In genomic region chr11:33699515-33700424, GRCh38 we compare ENCODE assay signal across 8 cellular contexts. TPM values are rescaled to one million over a fixed set of nuclear protein-coding genes. Genes with fewer than 3 reads are reported as not detected.
DNase-seq lines count a peak whose midpoint lies in the region; TF ChIP-seq lines count a peak whose summit lies in the region.

No MANE protein-coding gene starts in this region.

- peak overlapping the region; percentile 90 for H3K27ac ChIP-seq in RWPE1
- no peak overlapping the region for H3K27ac ChIP-seq in trophoblast cell (ENCODE audit: low read depth, low read length)

- H3K4me2 ChIP-seq in trophoblast cell (ENCODE audit: low read length): peak overlapping the region; percentile 54

- CTCF ChIA-PET in RWPE1 (lab: Yijun Ruan, JAX): interaction anchor here (0.6 kb wide), 2 partner anchors 216 to 282 kb away, joined by 3 read pairs; no protein-coding TSS in a partner anchor

- no peak overlapping the region for H3K23ac ChIP-seq in trophoblast cell (ENCODE audit: low read length)

- WGBS in trophoblast cell (ENCODE audit: extremely low coverage, insufficient coverage, insufficient read length): no CpG with 5 or more reads among the region's 31 CpGs

- no peaks in the 10 kb centered on the region for H3K9me3 ChIP-seq in trophoblast cell (ENCODE audit: insufficient read depth, low read depth, low read length)

- no peak overlapping the region for H2BK120ac ChIP-seq in trophoblast cell (ENCODE audit: insufficient read depth, low read length, poor library complexity)

- POLR2A ChIA-PET in RWPE1 (lab: Yijun Ruan, JAX; ENCODE audit: low non-redundant PET): no interaction called here

- H4K91ac ChIP-seq in trophoblast cell (ENCODE audit: low read depth, low read length): peak overlapping the region; percentile 68

- H3K4me1 ChIP-seq in trophoblast cell (ENCODE audit: control insufficient read depth in 1 of 2, insufficient read depth in 2 of 2, low read length in 2 of 2): peaks cover 10 to 19% of the 10 kb centered on the region in 2 experiments

- TF ChIP-seq CTCF in RWPE1 (conservative IDR thresholded peaks at IDR 0.05; ENCODE audit: low read depth) (no peak), fibroblast of mammary gland (conservative IDR thresholded peaks at IDR 0.05; ENCODE audit: control insufficient read depth, insufficient read depth, low read depth, low read length) (no peak)

- H3K79me2 ChIP-seq in trophoblast cell (ENCODE audit: control insufficient read depth, insufficient read depth, low read length, poor library complexity): no peaks in the 10 kb centered on the region

- H3K27me3 ChIP-seq in trophoblast cell (ENCODE audit: insufficient read depth, low read length): no peaks in the 10 kb centered on the region

- H3K79me1 ChIP-seq in trophoblast cell (ENCODE audit: low read length): peaks cover 8% of the 10 kb centered on the region

- H3K14ac ChIP-seq in trophoblast cell (ENCODE audit: low read length): peak overlapping the region; percentile 51

- DNase-seq in GM03348 (ENCODE audit: low spot score): peak; percentile 19
- no peak for DNase-seq in RWPE1 (ENCODE audit: low spot score)
- no peak for DNase-seq in fibroblast of mammary gland (ENCODE audit: low read depth)
- no peak for DNase-seq in trophoblast cell
- DNase-seq in NCI-H187 (lab: John Stamatoyannopoulos, UW): no peak
- DNase-seq in effector CD8-positive, alpha-beta T cell (lab: John Stamatoyannopoulos, UW): no peak
- no peak for DNase-seq in activated naive CD4-positive, alpha-beta T cell (lab: John Stamatoyannopoulos, UW)
- DNase-seq in stimulated activated CD4-positive, alpha-beta T cell treated with anti-CD3 and anti-CD28 coated beads, Interleukin-4, amount 100 ng/mL, for 24 hours: no peak

- peak overlapping the region; percentile 59 for H4K8ac ChIP-seq in trophoblast cell (ENCODE audit: low read depth, low read length)

- peak overlapping the region; percentile 13 for H2AFZ ChIP-seq in trophoblast cell (ENCODE audit: insufficient read depth, low read length, poor library complexity)

- H3K9ac ChIP-seq in trophoblast cell (ENCODE audit: low read length): no peak overlapping the region

- H2BK12ac ChIP-seq in trophoblast cell (ENCODE audit: low read length): no peak overlapping the region

- H3K36me3 ChIP-seq in trophoblast cell (ENCODE audit: control insufficient read depth in 1 of 2, insufficient read depth in 2 of 2, low read length in 2 of 2): no peaks in the 10 kb centered on the region

- H3K4me3 ChIP-seq in fibroblast of mammary gland (ENCODE audit: control insufficient read depth, low read depth, low read length) (peak overlapping the region; percentile 33), trophoblast cell (ENCODE audit: low read depth, low read length) (peak overlapping the region; percentile 74)

- no peak overlapping the region for H3K4ac ChIP-seq in trophoblast cell (ENCODE audit: low read depth, low read length)

- H2BK5ac ChIP-seq in trophoblast cell (ENCODE audit: low read depth, low read length, poor library complexity): no peak overlapping the region

- H3K18ac ChIP-seq in trophoblast cell (ENCODE audit: low read length): peak overlapping the region; percentile 38

- peak overlapping the region; percentile 49 for H4K12ac ChIP-seq in trophoblast cell (ENCODE audit: low read depth, low read length)

- H2AK5ac ChIP-seq in trophoblast cell (ENCODE audit: low read length): peak overlapping the region; percentile 13

RNA-seq across cellular contexts. Expression of gene C11orf91, which starts 0.9 kb away (rescaled TPM):
- polyA plus RNA-seq in trophoblast cell (2013): 0.11 and 0.12 TPM in 2 replicates

RNA-seq across cellular contexts. Expression of gene CD59, which starts 36.5 kb away (rescaled TPM):
- polyA plus RNA-seq in trophoblast cell (2013): 205 and 208 TPM in 2 replicates
